ENCODE assay signal across 29 cellular contexts in the genomic region with DNA sequence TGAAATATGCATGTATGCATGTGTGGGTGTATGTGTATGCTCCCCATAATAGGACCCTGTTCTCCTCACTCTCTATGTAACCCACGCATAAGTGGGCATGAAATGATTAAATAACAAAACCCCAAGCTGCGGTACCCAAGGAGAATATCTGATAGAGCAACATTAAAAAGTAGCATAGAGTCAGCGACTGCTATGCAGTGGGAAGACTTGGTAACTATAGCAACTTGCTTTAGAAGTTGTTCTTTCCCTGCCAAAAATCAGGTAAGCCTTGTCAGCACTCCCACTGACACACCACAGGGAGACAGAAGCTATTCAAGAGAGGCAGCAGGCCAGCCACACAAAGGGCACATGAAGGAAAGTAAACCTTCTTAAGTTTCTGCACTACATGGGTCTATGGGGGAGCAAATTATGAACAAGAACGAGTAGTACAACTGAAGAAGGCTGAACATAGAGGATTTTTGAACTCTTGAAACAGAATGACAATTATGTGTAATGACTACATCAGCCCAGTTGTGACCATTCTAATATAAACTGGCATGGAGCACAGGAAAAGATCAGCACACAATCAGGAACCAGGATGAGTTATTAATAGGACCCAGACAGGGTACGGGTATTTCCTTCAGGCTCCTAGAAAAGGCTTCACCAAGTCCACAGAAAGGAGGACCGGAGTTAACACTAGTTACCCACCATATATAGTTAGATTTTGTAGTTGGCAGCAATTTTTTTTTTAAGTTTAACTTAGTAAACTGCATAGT.
DNase-seq lines count a peak whose midpoint lies in the region; ATAC-seq and TF ChIP-seq lines count a peak whose summit lies in the region.
"Had no signal": no experiment of that assay in that cellular context is flagged by ENCODE, and none has a peak within 500 bp of the region (broad histone marks: within the 10 kb centered on the region; RNA-seq: fewer than 3 reads in every experiment).

No MANE protein-coding gene starts in this region.

- no peaks in the 10 kb centered on the region for H3K36me3 Mint-ChIP-seq in activated CD4-positive, alpha-beta T cell treated with anti-CD3 and anti-CD28 coated beads, Interleukin-2, amount 10 ng/mL, durations not matched to agents 24 days and 14 days (ENCODE audit: low read depth)
- H3K36me3 Mint-ChIP-seq in activated naive CD8-positive, alpha-beta T cell treated with anti-CD3 and anti-CD28 coated beads for 36 hours: no peaks in the 10 kb centered on the region
- H3K36me3 Mint-ChIP-seq: naive thymus-derived CD8-positive, alpha-beta T cell; T-cell had no signal

- no peak overlapping the region for H3K4me3 Mint-ChIP-seq in activated CD4-positive, alpha-beta T cell treated with anti-CD3 and anti-CD28 coated beads, Interleukin-2, amount 10 ng/mL, durations not matched to agents 24 days and 14 days
- no peak overlapping the region for H3K4me3 Mint-ChIP-seq in activated naive CD8-positive, alpha-beta T cell treated with anti-CD3 and anti-CD28 coated beads for 36 hours
- H3K4me3 Mint-ChIP-seq: activated T-cell treated with anti-CD3 and anti-CD28 coated beads, Interleukin-2, amount 50 U/mL, for 24 hours; B cell; naive thymus-derived CD8-positive, alpha-beta T cell; T-cell had no signal

- no peaks in the 10 kb centered on the region for H3K9me3 Mint-ChIP-seq in activated CD4-positive, alpha-beta T cell treated with anti-CD3 and anti-CD28 coated beads, Interleukin-2, amount 10 ng/mL, durations not matched to agents 24 days and 14 days
- no peaks in the 10 kb centered on the region for H3K9me3 Mint-ChIP-seq in activated naive CD8-positive, alpha-beta T cell treated with anti-CD3 and anti-CD28 coated beads for 36 hours
- H3K9me3 Mint-ChIP-seq: activated T-cell treated with anti-CD3 and anti-CD28 coated beads, Interleukin-2, amount 50 U/mL, for 24 hours; naive thymus-derived CD8-positive, alpha-beta T cell; T-cell had no signal

- in situ Hi-C loops in astrocyte of the cerebellum (cut with HindIII; ENCODE audit: low sequenced_read_pairs): loop anchor here (25.0 kb wide), 1 partner anchor 356 kb away; no protein-coding TSS in a partner anchor

- H3K9me3 ChIP-seq in heart left ventricle: no peaks in the 10 kb centered on the region
- H3K9me3 ChIP-seq: A549, adrenal gland, thoracic aorta, vagina had no signal

- DNase-seq in activated CD4-positive, alpha-beta T cell treated with anti-CD3 and anti-CD28 coated beads, Interleukin-2, amount 10 ng/mL, durations not matched to agents 24 days and 14 days: peak; percentile 25
- no peak for DNase-seq in activated CD4-positive, alpha-beta T cell treated with anti-CD3 and anti-CD28 coated beads, Interleukin-2, amount 50 U/mL, for 48 hours
- DNase-seq in astrocyte of the cerebellum (ENCODE audit: low read depth) (peak; percentile 15), heart left ventricle (peak in 2 of 5 donors; percentile 45 to 50), occipital lobe (lab: John Stamatoyannopoulos, UW) (peak; percentile 30), GF-D8 (lab: John Stamatoyannopoulos, UW) (no peak)
- no peak for DNase-seq in activated naive CD8-positive, alpha-beta T cell treated with anti-CD3 and anti-CD28 coated beads for 36 hours
- DNase-seq: activated gamma-delta T cell treated with Interleukin-2 at 50 U/mL for 16 hours; activated T-cell treated with anti-CD3 and anti-CD28 coated beads, Interleukin-2, amount 50 U/mL, for 24 hours; adrenal gland; COR-L47; dermis blood vessel endothelial cell; glutamatergic neuron; HCEC 1CT; naive thymus-derived CD8-positive, alpha-beta T cell; NCI-H1105; NCI-H1930; NCI-H226; PC-3; SIG-M5; stimulated activated naive CD4-positive, alpha-beta T cell treated with Interleukin-2 at 50 U/mL for 16 hours; T-cell had no signal

- H3K36me3 ChIP-seq in heart left ventricle: no peaks in the 10 kb centered on the region
- H3K36me3 ChIP-seq: adrenal gland, thoracic aorta, vagina had no signal

- H3K27me3 Mint-ChIP-seq in activated CD4-positive, alpha-beta T cell treated with anti-CD3 and anti-CD28 coated beads, Interleukin-2, amount 10 ng/mL, durations not matched to agents 24 days and 14 days: peaks cover 30% of the 10 kb centered on the region
- no peaks in the 10 kb centered on the region for H3K27me3 Mint-ChIP-seq in activated naive CD8-positive, alpha-beta T cell treated with anti-CD3 and anti-CD28 coated beads for 36 hours

- peaks cover 4% of the 10 kb centered on the region for H3K4me1 Mint-ChIP-seq in activated CD4-positive, alpha-beta T cell treated with anti-CD3 and anti-CD28 coated beads, Interleukin-2, amount 10 ng/mL, durations not matched to agents 24 days and 14 days
- peaks cover 4% of the 10 kb centered on the region for H3K4me1 Mint-ChIP-seq in activated naive CD8-positive, alpha-beta T cell treated with anti-CD3 and anti-CD28 coated beads for 36 hours

- peak overlapping the region in 4 of 12 donors; percentile 8 to 62 (median 44) for H3K27ac ChIP-seq in heart left ventricle
- H3K27ac ChIP-seq: A549, adrenal gland, thoracic aorta, vagina had no signal

- peak; percentile 71 to 89 (median 80) for ATAC-seq in heart left ventricle
- ATAC-seq in HG02588 (IDR thresholded peaks at IDR 0.05; ENCODE audit: unreplicated experiment): no peak
- ATAC-seq: A549; HepG2; naive thymus-derived CD8-positive, alpha-beta T cell; PC-3; sciatic nerve; T-cell had no signal

- 21 to 27% (median 23%) methylated on average over 6 of the region's 6 CpGs for WGBS in heart left ventricle, 4 donors

- H3K27ac Mint-ChIP-seq in activated CD4-positive, alpha-beta T cell treated with anti-CD3 and anti-CD28 coated beads, Interleukin-2, amount 10 ng/mL, durations not matched to agents 24 days and 14 days: no peak overlapping the region
- H3K27ac Mint-ChIP-seq in activated naive CD8-positive, alpha-beta T cell treated with anti-CD3 and anti-CD28 coated beads for 36 hours: no peak overlapping the region
- H3K27ac Mint-ChIP-seq: activated T-cell treated with anti-CD3 and anti-CD28 coated beads, Interleukin-2, amount 50 U/mL, for 24 hours; B cell; naive thymus-derived CD8-positive, alpha-beta T cell; T-cell had no signal

- TF ChIP-seq POLR2A in heart left ventricle (IDR thresholded peaks at IDR 0.05): no peak

- intact Hi-C loops in activated CD4-positive, alpha-beta T cell treated with anti-CD3 and anti-CD28 coated beads, Interleukin-2, amount 10 ng/mL, durations not matched to agents 24 days and 14 days (cut with micrococcal nuclease): no loop called here
- intact Hi-C loops in heart left ventricle (cut with DNase I): no loop called here

- H3K4me3 ChIP-seq in astrocyte of the cerebellum (ENCODE audit: low read depth, low read length) (no peak overlapping the region), heart left ventricle (no peak overlapping the region)
- H3K4me3 ChIP-seq: A549, adrenal gland, thoracic aorta, vagina had no signal

- TF ChIP-seq CTCF in astrocyte of the cerebellum (IDR thresholded peaks at IDR 0.05; ENCODE audit: low read depth, low read length, missing control alignments) (no peak), heart left ventricle (IDR thresholded peaks at IDR 0.05) (no peak)

- peaks cover 0 to 5% (median 0%) of the 10 kb centered on the region in 9 donors for H3K27me3 ChIP-seq in heart left ventricle
- H3K27me3 ChIP-seq: adrenal gland, vagina had no signal

- H3K4me1 ChIP-seq in heart left ventricle: peaks cover 0 to 14% (median 0%) of the 10 kb centered on the region in 12 donors
- H3K4me1 ChIP-seq: A549, adrenal gland, vagina had no signal

Comparison
In these comparisons a context has a peak if more than half of its experiments do, and no peak if none do; other contexts are left out.
1. DNase-seq: peak in activated CD4-positive, alpha-beta T cell treated with anti-CD3 and anti-CD28 coated beads, Interleukin-2, amount 10 ng/mL, durations not matched to agents 24 days and 14 days (single experiment), astrocyte of the cerebellum (single experiment) and occipital lobe (single experiment); none in activated CD4-positive, alpha-beta T cell treated with anti-CD3 and anti-CD28 coated beads, Interleukin-2, amount 50 U/mL, for 48 hours (0 of 2), activated naive CD8-positive, alpha-beta T cell treated with anti-CD3 and anti-CD28 coated beads for 36 hours (single experiment) and GF-D8 (single experiment).